8 cellular contexts compared by ENCODE assay signal in the genomic region with DNA sequence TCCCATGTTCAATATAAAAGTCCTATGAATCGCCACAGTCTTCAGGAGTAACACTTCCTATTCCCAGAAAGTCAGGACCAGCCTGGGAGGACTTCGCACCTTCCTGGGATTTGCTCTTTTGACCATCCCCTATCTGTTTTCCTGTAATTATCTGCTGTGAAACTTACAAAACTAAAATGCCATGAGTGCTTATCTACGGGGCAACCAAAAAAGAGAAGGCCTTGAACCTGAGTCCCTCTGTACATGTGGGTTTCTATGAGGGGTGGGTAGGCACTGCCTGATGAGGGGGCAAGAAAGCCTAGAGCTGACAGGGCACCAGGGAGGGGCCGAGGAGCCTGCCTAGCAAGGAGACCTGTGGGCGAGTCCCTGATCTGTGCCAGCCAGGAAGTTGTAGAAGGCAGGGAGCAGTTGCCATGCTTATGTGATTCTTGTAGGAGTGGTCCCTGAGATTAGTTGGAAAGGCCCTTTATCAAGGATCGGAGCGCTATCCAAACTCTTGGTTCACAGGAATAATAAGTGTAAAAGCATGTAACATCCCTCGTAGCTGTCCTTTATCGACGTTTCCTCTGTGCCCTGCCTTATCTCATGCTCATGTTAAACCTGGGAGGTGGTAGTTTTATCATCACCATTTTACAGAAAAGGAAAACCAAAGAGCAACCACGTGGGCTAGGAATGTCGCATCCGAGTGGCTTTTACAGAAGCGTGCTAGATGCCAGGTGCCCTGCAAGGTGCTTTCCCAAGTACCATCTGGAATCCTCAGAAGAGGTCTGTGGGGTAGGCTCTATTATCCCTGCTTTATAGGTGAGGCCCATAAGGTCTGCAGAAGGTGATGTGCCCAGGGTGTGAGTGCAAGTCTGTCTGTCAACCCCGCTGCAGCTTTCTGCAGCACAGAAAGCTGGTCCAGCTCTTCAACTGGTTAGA.
A peak's percentile ranks its signal among the peaks of the same experiment; 100 is the strongest.
DNase-seq lines count a peak whose midpoint lies in the region; ATAC-seq and TF ChIP-seq lines count a peak whose summit lies in the region.
"Had no signal": no experiment of that assay in that cellular context is flagged by ENCODE, and none has a peak within 500 bp of the region (broad histone marks: within the 10 kb centered on the region; RNA-seq: fewer than 3 reads in every experiment).

No MANE protein-coding gene starts in this region.

- no peak for TF ChIP-seq CTCF in epithelial cell of esophagus (IDR thresholded peaks at IDR 0.05; ENCODE audit: insufficient read depth, low read depth, low read length, missing control alignments)
- no peak for TF ChIP-seq CTCF in gastrocnemius medialis (IDR thresholded peaks at IDR 0.05 in 4 of 5, conservative IDR thresholded peaks at IDR 0.05 in 1 of 5)
- no peak for TF ChIP-seq CTCF in brain microvascular endothelial cell (IDR thresholded peaks at IDR 0.05; ENCODE audit: low read depth, low read length, missing control alignments)

- intact Hi-C loops in gastrocnemius medialis (cut with DNase I; ENCODE audit: low total_unique reads): loop anchor here (10.0 kb wide), 1 partner anchor 113 kb away; a partner anchor contains a TSS

- H3K4me1 ChIP-seq in gastrocnemius medialis: peaks cover 0 to 9% of the 10 kb centered on the region in 2 donors

- no peak for ATAC-seq in gastrocnemius medialis

- H3K27me3 ChIP-seq in gastrocnemius medialis: no peaks in the 10 kb centered on the region
- no peaks in the 10 kb centered on the region for H3K27me3 ChIP-seq in brain microvascular endothelial cell (replicated peaks)

- no peaks in the 10 kb centered on the region for H3K36me3 ChIP-seq in gastrocnemius medialis
- H3K36me3 ChIP-seq in brain microvascular endothelial cell (replicated peaks): no peaks in the 10 kb centered on the region

- H3K4me3 ChIP-seq in epithelial cell of esophagus (ENCODE audit: low read length) (no peak overlapping the region), gastrocnemius medialis (no peak overlapping the region), brain microvascular endothelial cell (ENCODE audit: low read depth, low read length) (no peak overlapping the region)

- TF ChIP-seq POLR2A in gastrocnemius medialis (IDR thresholded peaks at IDR 0.05): no peak

- in situ Hi-C loops in gastrocnemius medialis (cut with MboI; ENCODE audit: low sequenced_read_pairs in 4 of 4) (no loop called here), brain microvascular endothelial cell (cut with HindIII; ENCODE audit: low pct_ligation_motif_present, low sequenced_read_pairs) (no loop called here)

- DNase-seq in DMS53 treated with DMSO at 0.1 percent for 48 hours (lab: John Stamatoyannopoulos, UW; ENCODE audit: unreplicated experiment) (peak; percentile 32), NCI-H69 (lab: John Stamatoyannopoulos, UW) (peak; percentile 3), epithelial cell of esophagus (ENCODE audit: low read depth) (peak; percentile 58), gastrocnemius medialis (no peak), brain microvascular endothelial cell (no peak), NCI-H526 treated with DMSO at 0.1 percent for 48 hours (lab: John Stamatoyannopoulos, UW) (no peak)
- no peak for DNase-seq in stimulated activated naive CD4-positive, alpha-beta T cell treated with Interleukin-2 at 50 U/mL for 16 hours (lab: John Stamatoyannopoulos, UW)
- DNase-seq: stimulated activated naive CD4-positive, alpha-beta T cell had no signal

- H3K27ac ChIP-seq in gastrocnemius medialis (peak overlapping the region in 3 of 4 donors; percentile 41 to 54 (median 41)), brain microvascular endothelial cell (no peak overlapping the region)

- H3K9me3 ChIP-seq in gastrocnemius medialis: no peaks in the 10 kb centered on the region

Comparison
In these comparisons a context has a peak if more than half of its experiments do, and no peak if none do; other contexts are left out.
1. DNase-seq: peak in DMS53 treated with DMSO at 0.1 percent for 48 hours (single experiment), NCI-H69 (single experiment) and epithelial cell of esophagus (single experiment); none in gastrocnemius medialis (0 of 2), brain microvascular endothelial cell (single experiment), NCI-H526 treated with DMSO at 0.1 percent for 48 hours (single experiment) and stimulated activated naive CD4-positive, alpha-beta T cell treated with Interleukin-2 at 50 U/mL for 16 hours (single experiment).